In genomic region chr12:124608451-124608870, GRCh38 we compare ENCODE assay signal across 8 cellular contexts. TPM values are rescaled to one million over a fixed set of nuclear protein-coding genes. Genes with fewer than 3 reads are reported as not detected.
A peak's percentile ranks its signal among the peaks of the same experiment; 100 is the strongest.
DNase-seq lines count a peak whose midpoint lies in the region; FAIRE-seq and TF ChIP-seq lines count a peak whose summit lies in the region.

No MANE protein-coding gene starts in this region.

- no peaks in the 10 kb centered on the region for H3K36me3 ChIP-seq in effector memory CD4-positive, alpha-beta T cell (ENCODE audit: control insufficient read depth, insufficient read depth, low read length)

- H3K27ac ChIP-seq in effector memory CD4-positive, alpha-beta T cell (ENCODE audit: insufficient read depth, low read length, poor library complexity, severe bottlenecking), result no peak overlapping the region

- peak overlapping the region; percentile 34 for H3K27ac Mint-ChIP-seq in activated naive CD4-positive, alpha-beta T cell treated with anti-CD3 and anti-CD28 coated beads, Interleukin-2, amount 10 ng/mL, durations not matched to agents 7 days and 5 days
- H3K27ac Mint-ChIP-seq in type B pancreatic cell, result peak overlapping the region; percentile 99

- peaks cover 25% of the 10 kb centered on the region for H3K4me1 Mint-ChIP-seq in activated naive CD4-positive, alpha-beta T cell treated with anti-CD3 and anti-CD28 coated beads, Interleukin-2, amount 10 ng/mL, durations not matched to agents 7 days and 5 days
- peaks cover 62% of the 10 kb centered on the region for H3K4me1 Mint-ChIP-seq in type B pancreatic cell (ENCODE audit: unreplicated experiment)

- H3K4me1 ChIP-seq in effector memory CD4-positive, alpha-beta T cell (ENCODE audit: control insufficient read depth, insufficient read depth, low read length, poor library complexity, severe bottlenecking), result peaks cover 21% of the 10 kb centered on the region

- peak overlapping the region; percentile 16 for H3K4me3 ChIP-seq in effector memory CD4-positive, alpha-beta T cell (ENCODE audit: insufficient read depth, low read depth, low read length, poor library complexity, severe bottlenecking)

- CTCF ChIA-PET in activated naive CD4-positive, alpha-beta T cell treated with anti-CD3 and anti-CD28 coated beads, Interleukin-2, amount 10 ng/mL, durations not matched to agents 7 days and 5 days (lab: Charles Lee), result interaction anchor here (0.8 kb wide), 1 partner anchor 158 kb away, joined by 3 read pairs; no protein-coding TSS in a partner anchor

- FAIRE-seq in urothelium cell line (lab: Jason Lieb, UNC), result no peak

- H3K9me3 Mint-ChIP-seq in activated naive CD4-positive, alpha-beta T cell treated with anti-CD3 and anti-CD28 coated beads, Interleukin-2, amount 10 ng/mL, durations not matched to agents 7 days and 5 days, result no peaks in the 10 kb centered on the region
- peaks cover 11% of the 10 kb centered on the region for H3K9me3 Mint-ChIP-seq in type B pancreatic cell

- no peaks in the 10 kb centered on the region for H3K27me3 ChIP-seq in effector memory CD4-positive, alpha-beta T cell (replicated peaks; ENCODE audit: control insufficient read depth, insufficient read depth, low read length, poor library complexity, severe bottlenecking)

- peak overlapping the region; percentile 56 for H3K4me3 Mint-ChIP-seq in activated naive CD4-positive, alpha-beta T cell treated with anti-CD3 and anti-CD28 coated beads, Interleukin-2, amount 10 ng/mL, durations not matched to agents 7 days and 5 days
- peak overlapping the region; percentile 75 for H3K4me3 Mint-ChIP-seq in type B pancreatic cell

- DNase-seq in activated naive CD4-positive, alpha-beta T cell treated with anti-CD3 and anti-CD28 coated beads, Interleukin-2, amount 10 ng/mL, durations not matched to agents 7 days and 5 days, result no peak
- DNase-seq in activated naive CD4-positive, alpha-beta T cell (lab: John Stamatoyannopoulos, UW), result no peak
- DNase-seq in LoVo (ENCODE audit: low spot score), result peak; percentile 59
- DNase-seq in effector memory CD4-positive, alpha-beta T cell, result no peak
- DNase-seq in type B pancreatic cell (ENCODE audit: extremely low spot score, unreplicated experiment), result no peak
- no peak for DNase-seq in T-helper 9 cell
- no peak for DNase-seq in urothelium cell line (ENCODE audit: low spot score)
- DNase-seq in middle frontal gyrus (ENCODE audit: extremely low spot score, low spot score), result no peak

- H3K27me3 Mint-ChIP-seq in activated naive CD4-positive, alpha-beta T cell treated with anti-CD3 and anti-CD28 coated beads, Interleukin-2, amount 10 ng/mL, durations not matched to agents 7 days and 5 days, result peaks cover 62% of the 10 kb centered on the region
- no peaks in the 10 kb centered on the region for H3K27me3 Mint-ChIP-seq in type B pancreatic cell

- H3K36me3 Mint-ChIP-seq in activated naive CD4-positive, alpha-beta T cell treated with anti-CD3 and anti-CD28 coated beads, Interleukin-2, amount 10 ng/mL, durations not matched to agents 7 days and 5 days, result no peaks in the 10 kb centered on the region
- H3K36me3 Mint-ChIP-seq in type B pancreatic cell, result peaks cover 5% of the 10 kb centered on the region

- TF ChIP-seq CTCF in type B pancreatic cell (conservative IDR thresholded peaks at IDR 0.05), result no peak

- H3K9me3 ChIP-seq in effector memory CD4-positive, alpha-beta T cell (ENCODE audit: control insufficient read depth, low read length), result no peaks in the 10 kb centered on the region

RNA-seq across cellular contexts. Expression of gene NCOR2, which starts 41.0 kb away (rescaled TPM):
- total RNA-seq in type B pancreatic cell (ENCODE audit: low replicate concordance), result 219 and 227 TPM in 2 replicates
